1 cellular context compared by ENCODE assay signal in genomic region chr3:71931930-71932329, GRCh38.
TF ChIP-seq lines count a peak whose summit lies in the region.

No MANE protein-coding gene starts in this region.

TF ChIP-seq in GM12878, 131 proteins besides CTCF, POLR2A, EP300 and RAD21 (continued from another document):
- TF ChIP-seq ATF2 (IDR thresholded peaks at IDR 0.05; ENCODE audit: low read length) = 0 out of 2 replicates have a peak, but pooled peaks have one; percentile 15
- no peak for TF ChIP-seq SMARCA5 (IDR thresholded peaks at IDR 0.05)
- TF ChIP-seq TARDBP (IDR thresholded peaks at IDR 0.05; ENCODE audit: borderline replicate concordance) = no peak
- no peak for TF ChIP-seq ATF3 (IDR thresholded peaks at IDR 0.05; ENCODE audit: borderline replicate concordance, extremely low read depth, low read depth, low read length)
- no peak for TF ChIP-seq NFXL1 (IDR thresholded peaks at IDR 0.05; ENCODE audit: borderline replicate concordance)
- no peak for TF ChIP-seq POLR2AphosphoS5 (IDR thresholded peaks at IDR 0.05; ENCODE audit: low read length)
- TF ChIP-seq CEBPZ (IDR thresholded peaks at IDR 0.05; ENCODE audit: low read depth, low read length) = no peak
- TF ChIP-seq RUNX3 (IDR thresholded peaks at IDR 0.05; ENCODE audit: low read length) = no peak
- TF ChIP-seq NFYA (IDR thresholded peaks at IDR 0.05; ENCODE audit: borderline replicate concordance, low read depth, low read length) = no peak
- no peak for TF ChIP-seq TBL1XR1 (IDR thresholded peaks at IDR 0.05; ENCODE audit: low read depth, low read length)
- TF ChIP-seq CREM (IDR thresholded peaks at IDR 0.05; ENCODE audit: low read depth) = no peak
- TF ChIP-seq NRF1 (conservative IDR thresholded peaks at IDR 0.05; ENCODE audit: low read depth, low read length) = no peak
- no peak for TF ChIP-seq YY1 (IDR thresholded peaks at IDR 0.05; ENCODE audit: low read depth, low read length)
- TF ChIP-seq SPI1 (IDR thresholded peaks at IDR 0.05; ENCODE audit: borderline replicate concordance, insufficient read depth, low read depth, low read length) = peak; percentile 10; the same call in 1 of the 2 replicates
- no peak for TF ChIP-seq CUX1 (IDR thresholded peaks at IDR 0.05; ENCODE audit: insufficient replicate concordance, low read depth, low read length)
- TF ChIP-seq ZNF207 (IDR thresholded peaks at IDR 0.05; ENCODE audit: borderline replicate concordance) = no peak
